1 cellular context compared by ENCODE assay signal in genomic region chrX:53263597-53264094, GRCh38.
TF ChIP-seq lines count a peak whose summit lies in the region.

No MANE protein-coding gene starts in this region.

TF ChIP-seq in GM23338, 12 proteins besides CTCF, POLR2A, EP300 and RAD21 (continued from another document):
- no peak for TF ChIP-seq ZNF462 (CRISPR knock-in tag; IDR thresholded peaks at IDR 0.05)
